ENCODE assay signal across 29 cellular contexts in genomic region chr7:10460474-10460873, GRCh38.
"Had no signal": no experiment of that assay in that cellular context is flagged by ENCODE, and none has a peak within 500 bp of the region (broad histone marks: within the 10 kb centered on the region; RNA-seq: fewer than 3 reads in every experiment).

No MANE protein-coding gene starts in this region.

- H3K27ac Mint-ChIP-seq: stimulated activated effector memory CD8-positive, alpha-beta T cell treated with anti-CD3 and anti-CD28 coated beads, Interleukin-12 subunit alpha, Interleukin-12 subunit beta, amount 100 ng/mL, for 72 hours; stimulated activated memory B cell treated with anti-CD40 and anti-IgM and Interleukin-4, amounts not matched to agents 10 μg/mL and 1 μg/mL and 100 μg/mL, for 72 hours; stimulated activated naive B cell treated with anti-CD40 and anti-IgM and Interleukin-4, amounts not matched to agents 10 μg/mL and 1 μg/mL and 100 μg/mL, for 72 hours; stimulated activated naive CD8-positive, alpha-beta T cell treated with anti-CD3 and anti-CD28 coated beads, Interleukin-15, amount 100 ng/mL, for 72 hours; stimulated activated naive CD8-positive, alpha-beta T cell treated with anti-CD3 and anti-CD28 coated beads, Interleukin-15, Interleukin-2, amounts not matched to agents 100 ng/mL and 50 ng/mL, for 24 hours; type B pancreatic cell had no signal

- H3K4me3 Mint-ChIP-seq: stimulated activated effector memory CD8-positive, alpha-beta T cell treated with anti-CD3 and anti-CD28 coated beads, Interleukin-12 subunit alpha, Interleukin-12 subunit beta, amount 100 ng/mL, for 72 hours; stimulated activated memory B cell treated with anti-CD40 and anti-IgM and Interleukin-4, amounts not matched to agents 10 μg/mL and 1 μg/mL and 100 μg/mL, for 72 hours; stimulated activated naive B cell treated with anti-CD40 and anti-IgM and Interleukin-4, amounts not matched to agents 10 μg/mL and 1 μg/mL and 100 μg/mL, for 72 hours; stimulated activated naive CD8-positive, alpha-beta T cell treated with anti-CD3 and anti-CD28 coated beads, Interleukin-15, amount 100 ng/mL, for 72 hours; stimulated activated naive CD8-positive, alpha-beta T cell treated with anti-CD3 and anti-CD28 coated beads, Interleukin-15, Interleukin-2, amounts not matched to agents 100 ng/mL and 50 ng/mL, for 24 hours; type B pancreatic cell had no signal

- H3K36me3 Mint-ChIP-seq: stimulated activated effector memory CD8-positive, alpha-beta T cell treated with anti-CD3 and anti-CD28 coated beads, Interleukin-12 subunit alpha, Interleukin-12 subunit beta, amount 100 ng/mL, for 72 hours; stimulated activated memory B cell treated with anti-CD40 and anti-IgM and Interleukin-4, amounts not matched to agents 10 μg/mL and 1 μg/mL and 100 μg/mL, for 72 hours; stimulated activated naive B cell treated with anti-CD40 and anti-IgM and Interleukin-4, amounts not matched to agents 10 μg/mL and 1 μg/mL and 100 μg/mL, for 72 hours; type B pancreatic cell had no signal

- H3K27me3 Mint-ChIP-seq: stimulated activated memory B cell treated with anti-CD40 and anti-IgM and Interleukin-4, amounts not matched to agents 10 μg/mL and 1 μg/mL and 100 μg/mL, for 72 hours; stimulated activated naive B cell treated with anti-CD40 and anti-IgM and Interleukin-4, amounts not matched to agents 10 μg/mL and 1 μg/mL and 100 μg/mL, for 72 hours; stimulated activated naive CD8-positive, alpha-beta T cell treated with anti-CD3 and anti-CD28 coated beads, Interleukin-15, amount 100 ng/mL, for 72 hours; stimulated activated naive CD8-positive, alpha-beta T cell treated with anti-CD3 and anti-CD28 coated beads, Interleukin-15, Interleukin-2, amounts not matched to agents 100 ng/mL and 50 ng/mL, for 24 hours; type B pancreatic cell had no signal

- H3K27me3 ChIP-seq: stomach, suprapubic skin, testis, thyroid gland, tibial artery, tibial nerve, transverse colon, upper lobe of left lung, upper lobe of right lung, uterus, vagina had no signal

- H3K36me3 ChIP-seq: stomach, suprapubic skin, thoracic aorta, thyroid gland, tibial artery, tibial nerve, transverse colon, upper lobe of left lung, upper lobe of right lung, uterus, vagina had no signal

- H3K27ac ChIP-seq: stomach, suprapubic skin, testis, thoracic aorta, thyroid gland, tibial artery, tibial nerve, transverse colon, upper lobe of left lung, upper lobe of right lung, uterus, vagina had no signal

- ATAC-seq: stimulated activated effector memory CD8-positive, alpha-beta T cell treated with anti-CD3 and anti-CD28 coated beads, Interleukin-12 subunit alpha, Interleukin-12 subunit beta, amount 100 ng/mL, for 72 hours; stimulated activated memory B cell treated with anti-CD40 and anti-IgM and Interleukin-4, amounts not matched to agents 10 μg/mL and 1 μg/mL and 100 μg/mL, for 72 hours; stimulated activated naive B cell treated with anti-CD40 and anti-IgM and Interleukin-4, amounts not matched to agents 10 μg/mL and 1 μg/mL and 100 μg/mL, for 72 hours; stimulated activated naive CD8-positive, alpha-beta T cell treated with anti-CD3 and anti-CD28 coated beads, Interleukin-15, amount 100 ng/mL, for 72 hours; stimulated activated naive CD8-positive, alpha-beta T cell treated with anti-CD3 and anti-CD28 coated beads, Interleukin-15, Interleukin-2, amounts not matched to agents 100 U/mL and 50 U/mL, for 24 hours; upper lobe of right lung had no signal

- FAIRE-seq: urothelium cell line had no signal

- H3K4me1 ChIP-seq: stomach, suprapubic skin, testis, thyroid gland, tibial artery, tibial nerve, transverse colon, upper lobe of left lung, upper lobe of right lung, uterus, vagina had no signal

- DNase-seq: stimulated activated CD4-positive, alpha-beta T cell treated with anti-CD3 and anti-CD28 coated beads, Interleukin-2, amount 100 ng/mL, for 48 hours; stimulated activated CD4-positive, alpha-beta T cell treated with anti-CD3 and anti-CD28 coated beads, Interleukin-4, amount 100 ng/mL, for 1 hour; stimulated activated CD4-positive, alpha-beta T cell treated with anti-CD3 and anti-CD28 coated beads, Interleukin-4, amount 100 ng/mL, for 24 hours; stimulated activated CD4-positive, alpha-beta T cell treated with anti-CD3 and anti-CD28 coated beads, Interleukin-4, amount 100 ng/mL, for 4 hours; stimulated activated CD8-positive, alpha-beta memory T cell treated with anti-CD3 and anti-CD28 coated beads, Interleukin-4, amount 100 ng/mL, for 48 hours; stimulated activated naive B cell treated with anti-CD40 and anti-IgM and Interleukin-4, amounts not matched to agents 10 μg/mL and 1 μg/mL and 100 μg/mL, for 72 hours; stimulated activated naive CD4-positive, alpha-beta T cell; stimulated activated naive CD4-positive, alpha-beta T cell treated with Interleukin-2 at 50 U/mL for 16 hours; stimulated activated naive CD8-positive, alpha-beta T cell treated with anti-CD3 and anti-CD28 coated beads, Interleukin-15, amount 100 ng/mL, for 72 hours; stimulated activated naive CD8-positive, alpha-beta T cell treated with anti-CD3 and anti-CD28 coated beads, Interleukin-15, Interleukin-2, amounts not matched to agents 100 U/mL and 50 U/mL, for 24 hours; stomach; substantia nigra; testis; thyroid gland; tibial artery; transverse colon; trophoblast cell; upper lobe of left lung; upper lobe of right lung; uterus had no signal

- H3K9me3 ChIP-seq: testis, thoracic aorta, thyroid gland, upper lobe of right lung, uterus, vagina had no signal

- H3K4me1 Mint-ChIP-seq: stimulated activated effector memory CD8-positive, alpha-beta T cell treated with anti-CD3 and anti-CD28 coated beads, Interleukin-12 subunit alpha, Interleukin-12 subunit beta, amount 100 ng/mL, for 72 hours; stimulated activated memory B cell treated with anti-CD40 and anti-IgM and Interleukin-4, amounts not matched to agents 10 μg/mL and 1 μg/mL and 100 μg/mL, for 72 hours; stimulated activated naive B cell treated with anti-CD40 and anti-IgM and Interleukin-4, amounts not matched to agents 10 μg/mL and 1 μg/mL and 100 μg/mL, for 72 hours; stimulated activated naive CD8-positive, alpha-beta T cell treated with anti-CD3 and anti-CD28 coated beads, Interleukin-15, amount 100 ng/mL, for 72 hours had no signal

- H3K4me3 ChIP-seq: stomach, suprapubic skin, testis, thoracic aorta, thyroid gland, tibial artery, tibial nerve, transverse colon, upper lobe of left lung, upper lobe of right lung, uterus, vagina had no signal

- H3K9me3 Mint-ChIP-seq: type B pancreatic cell had no signal
